2 cellular contexts compared by ENCODE assay signal in genomic region chrX:71199252-71199651, GRCh38.
A peak's percentile ranks its signal among the peaks of the same experiment; 100 is the strongest.
TF ChIP-seq lines count a peak whose summit lies in the region.

No MANE protein-coding gene starts in this region.

TF ChIP-seq in liver, 16 proteins besides CTCF, POLR2A, EP300 and RAD21:
- TF ChIP-seq HNF4A (conservative IDR thresholded peaks at IDR 0.05) = peak; percentile 13 to 27
- no peak for TF ChIP-seq YY1 (IDR thresholded peaks at IDR 0.05)
- no peak for TF ChIP-seq GABPA (IDR thresholded peaks at IDR 0.05 in 1 of 2, conservative IDR thresholded peaks at IDR 0.05 in 1 of 2)
TF ChIP-seq in liver: peak in this region for 1.

TF ChIP-seq in HepG2, 621 proteins besides CTCF, POLR2A, EP300 and RAD21:
- TF ChIP-seq ZNF749 (CRISPR knock-in tag; IDR thresholded peaks at IDR 0.05; ENCODE audit: borderline replicate concordance) (no peak), IKZF5 (CRISPR knock-in tag; IDR thresholded peaks at IDR 0.05) (no peak), THYN1 (CRISPR knock-in tag; IDR thresholded peaks at IDR 0.05; ENCODE audit: borderline replicate concordance, low read depth) (no peak), ZNF879 (CRISPR knock-in tag; IDR thresholded peaks at IDR 0.05) (no peak)
TF ChIP-seq in HepG2: peak in this region for 0.
